Comparison of ENCODE assay signal across 17 cellular contexts in genomic region chr10:28891058-28891713, GRCh38.
DNase-seq lines count a peak whose midpoint lies in the region; ATAC-seq, FAIRE-seq and TF ChIP-seq lines count a peak whose summit lies in the region.
"Had no signal": no experiment of that assay in that cellular context is flagged by ENCODE, and none has a peak within 500 bp of the region (broad histone marks: within the 10 kb centered on the region; RNA-seq: fewer than 3 reads in every experiment).

No MANE protein-coding gene starts in this region.

- H3K14ac ChIP-seq in IMR-90 (replicated peaks; ENCODE audit: low read depth, low read length) = no peak overlapping the region

- no peak overlapping the region for H3K27ac ChIP-seq in IMR-90 (ENCODE audit: insufficient read depth, low read length)
- H3K27ac ChIP-seq: coronary artery, uterus had no signal

- 100% methylated on average over 1 of the region's 6 CpGs; no CpG with 5 or more reads in 1 of the 2 experiments for WGBS in IMR-90 (ENCODE audit: extremely low coverage in 2 of 2, insufficient read length in 1 of 2), 2 experiments

- no peak overlapping the region for H4K8ac ChIP-seq in IMR-90 (ENCODE audit: low read depth in 2 of 2, low read length in 2 of 2)

- no peak overlapping the region for H4K5ac ChIP-seq in IMR-90 (ENCODE audit: low read depth, low read length)

- no peak overlapping the region for H2AFZ ChIP-seq in IMR-90 (replicated peaks; ENCODE audit: low read length, poor library complexity)

- H2BK20ac ChIP-seq in IMR-90 (ENCODE audit: low read depth, low read length) = no peak overlapping the region

- no peak overlapping the region for H2BK5ac ChIP-seq in IMR-90 (ENCODE audit: low read depth, low read length, poor library complexity, severe bottlenecking)

- H3K56ac ChIP-seq in IMR-90 (ENCODE audit: extremely low read depth, insufficient read depth, low read length) = no peak overlapping the region

- no peak for TF ChIP-seq POLR2A in IMR-90 (IDR thresholded peaks at IDR 0.05; ENCODE audit: low read depth, low read length)

- ATAC-seq in IMR-90 (ENCODE audit: low read depth) = peak; percentile 27; the same call in 1 of the 2 replicates
- ATAC-seq in GM21526 (IDR thresholded peaks at IDR 0.05; ENCODE audit: low FRiP score, unreplicated experiment) = no peak
- ATAC-seq: activated CD4-positive, CD25-positive, alpha-beta regulatory T cell treated with anti-CD3 and anti-CD28 coated beads, Interleukin-2, amount 50 U/mL, for 24 hours had no signal

- H4K91ac ChIP-seq in IMR-90 (ENCODE audit: insufficient read depth, low read depth, low read length) = no peak overlapping the region

- no peak for TF ChIP-seq RAD21 in IMR-90 (IDR thresholded peaks at IDR 0.05; ENCODE audit: low read length)

- H4K20me1 ChIP-seq in IMR-90 (ENCODE audit: insufficient read depth, low read length) = no peaks in the 10 kb centered on the region

- H3K18ac ChIP-seq in IMR-90 (ENCODE audit: low read depth, low read length) = no peak overlapping the region

- POLR2A ChIA-PET in IMR-90 (lab: Charles Lee; ENCODE audit: unreplicated experiment) = no interaction called here

- H3K4me1 ChIP-seq in IMR-90 (ENCODE audit: control insufficient read depth, insufficient read depth, low read length) = peaks cover 6% of the 10 kb centered on the region
- H3K4me1 ChIP-seq: uterus had no signal

- no peak for DNase-seq in IMR-90
- DNase-seq in NCI-H146 (lab: John Stamatoyannopoulos, UW) = peak; percentile 33
- DNase-seq in bronchial epithelial cell (ENCODE audit: low read depth) = peak; percentile 86
- peak; percentile 33 for DNase-seq in renal cortical epithelial cell (ENCODE audit: low read depth)
- no peak for DNase-seq in NAMALWA (ENCODE audit: low spot score)
- DNase-seq in SHP77 (lab: John Stamatoyannopoulos, UW) = no peak
- DNase-seq: activated CD8-positive, alpha-beta memory T cell treated with anti-CD3 and anti-CD28 coated beads for 24 hours; activated T-cell treated with anti-CD3 and anti-CD28 coated beads, Interleukin-2, amount 50 U/mL, for 72 hours; NCI-H510A treated with DMSO at 0.1 percent for 48 hours; stimulated activated CD4-positive, alpha-beta T cell treated with anti-CD3 and anti-CD28 coated beads, Interleukin-4, amount 100 ng/mL, for 1 hour; T-helper 9 cell; uterus had no signal

- no peaks in the 10 kb centered on the region for H3K79me1 ChIP-seq in IMR-90 (ENCODE audit: low read depth in 1 of 2, low read length in 2 of 2)

- no peak overlapping the region for H2BK15ac ChIP-seq in IMR-90 (ENCODE audit: low read depth, low read length)

- H3K4me3 ChIP-seq in IMR-90 (ENCODE audit: insufficient read depth, low read depth, low read length) = no peak overlapping the region
- no peak overlapping the region for H3K4me3 ChIP-seq in bronchial epithelial cell (ENCODE audit: low read depth, low read length)
- H3K4me3 ChIP-seq: coronary artery, uterus had no signal

- H2AK9ac ChIP-seq in IMR-90 (replicated peaks; ENCODE audit: low read depth, low read length, poor library complexity) = no peak overlapping the region

- intact Hi-C loops in IMR-90 (cut with micrococcal nuclease) = loop anchor here (5.0 kb wide), 1 partner anchor 214 kb away; the partner anchor contains the start of gene BAMBI

- CTCF ChIA-PET in IMR-90 (lab: Yijun Ruan, JAX) = no interaction called here

- no peak overlapping the region for H3K4ac ChIP-seq in IMR-90 (ENCODE audit: low read depth, low read length)

- TF ChIP-seq CTCF in IMR-90 (conservative IDR thresholded peaks at IDR 0.05; ENCODE audit: low read depth, low read length) = no peak
- TF ChIP-seq CTCF in bronchial epithelial cell (IDR thresholded peaks at IDR 0.05; ENCODE audit: insufficient read depth, low read length, severe bottlenecking) = peak; percentile 27

- H3K27me3 ChIP-seq in IMR-90 (ENCODE audit: control insufficient read depth, insufficient read depth, low read length) (no peaks in the 10 kb centered on the region), bronchial epithelial cell (ENCODE audit: control insufficient read depth, insufficient read depth, low read length) (no peaks in the 10 kb centered on the region)
- H3K27me3 ChIP-seq: uterus had no signal

- H3K23ac ChIP-seq in IMR-90 (ENCODE audit: low read depth, low read length) = no peak overlapping the region

- no TSS peak for BruUV-seq in IMR-90 (replicated peaks; lab: Mats Ljungman, UMichigan)

- H2AK5ac ChIP-seq in IMR-90 (ENCODE audit: low read depth, low read length) = peak overlapping the region; percentile 78

- FAIRE-seq in bronchial epithelial cell (lab: Jason Lieb, UNC) = peak; percentile 82
- FAIRE-seq: frontal cortex, HTR-8/SVneo had no signal

- H3K36me3 ChIP-seq in IMR-90 (ENCODE audit: control insufficient read depth, insufficient read depth, low read length) = no peaks in the 10 kb centered on the region
- H3K36me3 ChIP-seq in bronchial epithelial cell (ENCODE audit: control insufficient read depth, insufficient read depth, low read length) = no peaks in the 10 kb centered on the region
- H3K36me3 ChIP-seq: uterus had no signal

- H3K4me2 ChIP-seq in IMR-90 (ENCODE audit: low read depth, low read length) = no peak overlapping the region

- no peak overlapping the region for H3K9ac ChIP-seq in IMR-90 (ENCODE audit: low read depth, low read length)

- dilution Hi-C loops in IMR-90 (cut with HindIII; ENCODE audit: low sequenced_read_pairs, unreplicated experiment) = no loop called here

- no peaks in the 10 kb centered on the region for H3K9me3 ChIP-seq in IMR-90 (ENCODE audit: control insufficient read depth, insufficient read depth, low read length)
- H3K9me3 ChIP-seq: uterus had no signal

- H2BK120ac ChIP-seq in IMR-90 (ENCODE audit: low read depth, low read length) = no peak overlapping the region

- H3K9me1 ChIP-seq in IMR-90 (ENCODE audit: insufficient read depth, low read length) = no peaks in the 10 kb centered on the region

- in situ Hi-C loops in IMR-90 (cut with MboI; ENCODE audit: low sequenced_read_pairs) = no loop called here

TF ChIP-seq in IMR-90, 13 proteins besides CTCF, POLR2A, EP300 and RAD21:
- TF ChIP-seq SMC3 (IDR thresholded peaks at IDR 0.05; ENCODE audit: low read depth, low read length) = no peak
- TF ChIP-seq, protein P1, sequence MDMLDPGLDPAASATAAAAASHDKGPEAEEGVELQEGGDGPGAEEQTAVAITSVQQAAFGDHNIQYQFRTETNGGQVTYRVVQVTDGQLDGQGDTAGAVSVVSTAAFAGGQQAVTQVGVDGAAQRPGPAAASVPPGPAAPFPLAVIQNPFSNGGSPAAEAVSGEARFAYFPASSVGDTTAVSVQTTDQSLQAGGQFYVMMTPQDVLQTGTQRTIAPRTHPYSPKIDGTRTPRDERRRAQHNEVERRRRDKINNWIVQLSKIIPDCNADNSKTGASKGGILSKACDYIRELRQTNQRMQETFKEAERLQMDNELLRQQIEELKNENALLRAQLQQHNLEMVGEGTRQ (IDR thresholded peaks at IDR 0.05; ENCODE audit: low read depth, low read length) = no peak
- no peak for TF ChIP-seq RFX5 (IDR thresholded peaks at IDR 0.05; ENCODE audit: low read depth, low read length)
- TF ChIP-seq MAZ (IDR thresholded peaks at IDR 0.05; ENCODE audit: borderline replicate concordance, low read depth, low read length) = no peak
- TF ChIP-seq CEBPB (IDR thresholded peaks at IDR 0.05; ENCODE audit: low read depth, low read length) = peak; percentile 27; the same call in 1 of the 2 replicates

Comparison
In these comparisons a context has a peak if more than half of its experiments do, and no peak if none do; other contexts are left out.
1. DNase-seq: peak in NCI-H146 (single experiment), bronchial epithelial cell (single experiment) and renal cortical epithelial cell (single experiment); none in IMR-90 (single experiment), NAMALWA (single experiment) and SHP77 (0 of 2).